Comparison of ENCODE assay signal across 8 cellular contexts in genomic region chr7:140640727-140641531, GRCh38. TPM values are rescaled to one million over a fixed set of nuclear protein-coding genes. Genes with fewer than 3 reads are reported as not detected.
DNase-seq lines count a peak whose midpoint lies in the region; ATAC-seq, FAIRE-seq and TF ChIP-seq lines count a peak whose summit lies in the region.

DENND2A (minus strand) TSS chr7:140640813; CDS start chr7:140602397, 38,416 bp downstream.

- peaks cover 2% of the 10 kb centered on the region for H3K36me3 ChIP-seq in NT2/D1 (ENCODE audit: insufficient read depth, insufficient read length, low read length)
- H3K36me3 ChIP-seq in keratinocyte (ENCODE audit: control insufficient read depth in 2 of 2, extremely low read depth in 1 of 2, insufficient read depth in 2 of 2, low read length in 2 of 2): no peaks in the 10 kb centered on the region
- H3K36me3 ChIP-seq in skeletal muscle satellite cell (ENCODE audit: insufficient read depth, low read length): no peaks in the 10 kb centered on the region

- H2AFZ ChIP-seq in keratinocyte (ENCODE audit: control insufficient read depth, low read length): peak within 1 kb of the TSS; percentile 73

- H3K9me3 ChIP-seq in NT2/D1 (ENCODE audit: insufficient read depth, low read length) (no peaks in the 10 kb centered on the region), keratinocyte (ENCODE audit: control insufficient read depth, low read depth, low read length) (no peaks in the 10 kb centered on the region), skeletal muscle satellite cell (replicated peaks; ENCODE audit: low read length) (no peaks in the 10 kb centered on the region)

- H3K27ac Mint-ChIP-seq in activated CD8-positive, alpha-beta memory T cell treated with anti-CD3 and anti-CD28 coated beads, Interleukin-2, amount 10 ng/mL, durations not matched to agents 7 days and 5 days: no peak within 1 kb of the TSS
- peak within 1 kb of the TSS; percentile 79 for H3K27ac Mint-ChIP-seq in chondrocyte (ENCODE audit: unreplicated experiment)

- peak within 1 kb of the TSS; percentile 0 for H3K27ac ChIP-seq in keratinocyte (ENCODE audit: control insufficient read depth, insufficient read depth, low read length)

- H3K4me1 ChIP-seq in NT2/D1 (ENCODE audit: insufficient read depth, insufficient read length) (peaks cover 12% of the 10 kb centered on the region), keratinocyte (ENCODE audit: control insufficient read depth, extremely low read depth, insufficient read depth, low read length) (peaks cover 12% of the 10 kb centered on the region), skeletal muscle satellite cell (ENCODE audit: control insufficient read depth, insufficient read depth, low read length) (peaks cover 8% of the 10 kb centered on the region)

- no peaks in the 10 kb centered on the region for H4K20me1 ChIP-seq in keratinocyte (ENCODE audit: control insufficient read depth, extremely low read depth, insufficient read depth, low read length)

- CTCF ChIA-PET in activated CD8-positive, alpha-beta memory T cell treated with anti-CD3 and anti-CD28 coated beads, Interleukin-2, amount 10 ng/mL, durations not matched to agents 7 days and 5 days (lab: Charles Lee): interaction anchor here (0.9 kb wide), 1 partner anchor 27 kb away, joined by 3 read pairs; no protein-coding TSS in a partner anchor

- dilution Hi-C loops in keratinocyte (cut with MboI; ENCODE audit: extremely low pct_ligation_motif_present, low sequenced_read_pairs): no loop called here

- H3K4me3 Mint-ChIP-seq in activated CD8-positive, alpha-beta memory T cell treated with anti-CD3 and anti-CD28 coated beads, Interleukin-2, amount 10 ng/mL, durations not matched to agents 7 days and 5 days: peak within 1 kb of the TSS; percentile 61
- peak within 1 kb of the TSS; percentile 97 for H3K4me3 Mint-ChIP-seq in chondrocyte (ENCODE audit: unreplicated experiment)

- peak within 1 kb of the TSS; percentile 75 for H3K4me3 ChIP-seq in NT2/D1 (ENCODE audit: insufficient read length, low read depth)
- peak within 1 kb of the TSS; percentile 41 to 59 (median 54) for H3K4me3 ChIP-seq in keratinocyte (ENCODE audit: control insufficient read depth in 2 of 3, extremely low read depth in 1 of 3, insufficient read depth in 2 of 3, low read depth in 1 of 3, low read length in 3 of 3)
- H3K4me3 ChIP-seq in skeletal muscle satellite cell (ENCODE audit: low read length): peak within 1 kb of the TSS; percentile 59

- FAIRE-seq in keratinocyte (lab: Jason Lieb, UNC): no peak

- peaks cover 4% of the 10 kb centered on the region for H3K79me2 ChIP-seq in keratinocyte (ENCODE audit: control insufficient read depth, insufficient read depth, low read length)

- no peaks in the 10 kb centered on the region for H3K9me1 ChIP-seq in keratinocyte (ENCODE audit: control insufficient read depth, extremely low read depth, insufficient read depth, low read length)

- peaks cover 67% of the 10 kb centered on the region for H3K27me3 Mint-ChIP-seq in activated CD8-positive, alpha-beta memory T cell treated with anti-CD3 and anti-CD28 coated beads, Interleukin-2, amount 10 ng/mL, durations not matched to agents 7 days and 5 days
- no peaks in the 10 kb centered on the region for H3K27me3 Mint-ChIP-seq in chondrocyte (ENCODE audit: low read depth)

- peak; percentile 31 for ATAC-seq in activated CD8-positive, alpha-beta memory T cell treated with anti-CD3 and anti-CD28 coated beads, Interleukin-2, amount 10 ng/mL, durations not matched to agents 7 days and 5 days
- ATAC-seq in GM21360 (IDR thresholded peaks at IDR 0.05; ENCODE audit: unreplicated experiment): no peak

- DNase-seq in activated CD8-positive, alpha-beta memory T cell treated with anti-CD3 and anti-CD28 coated beads, Interleukin-2, amount 10 ng/mL, durations not matched to agents 7 days and 5 days: no peak
- DNase-seq in activated CD8-positive, alpha-beta memory T cell treated with anti-CD3 and anti-CD28 coated beads for 24 hours: no peak
- DNase-seq in NT2/D1 (ENCODE audit: low read depth, low spot score) (no peak), chondrocyte (ENCODE audit: low spot score) (peak; percentile 90), keratinocyte (ENCODE audit: low read depth, low spot score) (no peak), HT-29 (ENCODE audit: low spot score) (no peak)

- H3K36me3 Mint-ChIP-seq in activated CD8-positive, alpha-beta memory T cell treated with anti-CD3 and anti-CD28 coated beads, Interleukin-2, amount 10 ng/mL, durations not matched to agents 7 days and 5 days: no peaks in the 10 kb centered on the region
- H3K36me3 Mint-ChIP-seq in chondrocyte (ENCODE audit: low read depth): no peaks in the 10 kb centered on the region

- H3K9ac ChIP-seq in NT2/D1 (ENCODE audit: insufficient read length, low read depth) (peak within 1 kb of the TSS; percentile 85), keratinocyte (ENCODE audit: control insufficient read depth, extremely low read depth, insufficient read depth, low read length) (peak within 1 kb of the TSS; percentile 62), skeletal muscle satellite cell (ENCODE audit: low read depth, low read length) (no peak within 1 kb of the TSS)

- H3K4me2 ChIP-seq in keratinocyte (ENCODE audit: control insufficient read depth, extremely low read depth, insufficient read depth, low read depth, low read length) (peak within 1 kb of the TSS; percentile 79), skeletal muscle satellite cell (ENCODE audit: low read length) (peak within 1 kb of the TSS; percentile 74)

- H3K27me3 ChIP-seq in NT2/D1 (ENCODE audit: insufficient read depth, insufficient read length) (no peaks in the 10 kb centered on the region), keratinocyte (ENCODE audit: control insufficient read depth, extremely low read depth, insufficient read depth, low read length) (no peaks in the 10 kb centered on the region), skeletal muscle satellite cell (ENCODE audit: control insufficient read depth, insufficient read depth, low read length) (peaks cover 49% of the 10 kb centered on the region)

- no peaks in the 10 kb centered on the region for H3K9me3 Mint-ChIP-seq in activated CD8-positive, alpha-beta memory T cell treated with anti-CD3 and anti-CD28 coated beads, Interleukin-2, amount 10 ng/mL, durations not matched to agents 7 days and 5 days (ENCODE audit: low read depth)
- H3K9me3 Mint-ChIP-seq in chondrocyte (ENCODE audit: low read depth): no peaks in the 10 kb centered on the region

- TF ChIP-seq CTCF in chondrocyte (IDR thresholded peaks at IDR 0.05) (no peak), keratinocyte (optimal IDR thresholded peaks at IDR 0.05 in 1 of 3, IDR thresholded peaks at IDR 0.05 in 1 of 3, conservative IDR thresholded peaks at IDR 0.05 in 1 of 3; ENCODE audit: extremely low read depth in 1 of 3, insufficient read depth in 2 of 3, low read length in 3 of 3) (no peak)

- peaks cover 11% of the 10 kb centered on the region for H3K4me1 Mint-ChIP-seq in activated CD8-positive, alpha-beta memory T cell treated with anti-CD3 and anti-CD28 coated beads, Interleukin-2, amount 10 ng/mL, durations not matched to agents 7 days and 5 days
- H3K4me1 Mint-ChIP-seq in chondrocyte (ENCODE audit: low read depth): peaks cover 36% of the 10 kb centered on the region

RNA-seq across cellular contexts. Expression of gene DENND2A, which starts in this region (rescaled TPM):
- total RNA-seq in activated CD8-positive, alpha-beta memory T cell treated with anti-CD3 and anti-CD28 coated beads, Interleukin-2, amount 10 ng/mL, durations not matched to agents 7 days and 5 days: under 1 TPM in 1 of 2 experiments, not detected in 1; 0.32 TPM
- 6.5 to 16.3 TPM (median 16.0 TPM) in 3 replicates for total RNA-seq in chondrocyte
- 0.95 to 5.1 TPM (median 1.8 TPM) in 3 replicates for polyA plus RNA-seq in keratinocyte
- not detected for polyA plus RNA-seq in keratinocyte (2011; ENCODE audit: low read depth)
- 2.5 and 2.8 TPM in 2 replicates for polyA plus RNA-seq in keratinocyte (2011; cell fraction: cytosol; rRNA removed)
- 2.8 and 4.3 TPM in 2 replicates for polyA plus RNA-seq in keratinocyte (2011; cell fraction: nucleus; rRNA removed)
- polyA plus RNA-seq in keratinocyte (2012; ENCODE audit: low replicate concordance): 0.07 and 4.7 TPM in 2 replicates
- polyA minus RNA-seq in keratinocyte: 2.8 to 4.1 TPM (median 3.6 TPM) in 3 replicates
- 3.8 TPM for polyA minus RNA-seq in keratinocyte (2011; cell fraction: cytosol; rRNA and poly(A)+ RNA removed)
- polyA minus RNA-seq in keratinocyte (2011; cell fraction: nucleus; rRNA and poly(A)+ RNA removed): 2.0 and 2.4 TPM in 2 replicates
- total RNA-seq in skeletal muscle satellite cell (2012; rRNA removed): 0.51 and 2.0 TPM in 2 replicates
- total RNA-seq in HT-29 (2014; rRNA removed; shearing (Covaris generic)): not detected in 2 replicates

Comparison
In these comparisons a context has a peak if more than half of its experiments do, and no peak if none do; other contexts are left out.
1. Peak in ATAC-seq in activated CD8-positive, alpha-beta memory T cell treated with anti-CD3 and anti-CD28 coated beads, Interleukin-2, amount 10 ng/mL, durations not matched to agents 7 days and 5 days; RNA of the gene not detected or under 1 TPM.